1 cellular context compared by ENCODE assay signal in the genomic region with DNA sequence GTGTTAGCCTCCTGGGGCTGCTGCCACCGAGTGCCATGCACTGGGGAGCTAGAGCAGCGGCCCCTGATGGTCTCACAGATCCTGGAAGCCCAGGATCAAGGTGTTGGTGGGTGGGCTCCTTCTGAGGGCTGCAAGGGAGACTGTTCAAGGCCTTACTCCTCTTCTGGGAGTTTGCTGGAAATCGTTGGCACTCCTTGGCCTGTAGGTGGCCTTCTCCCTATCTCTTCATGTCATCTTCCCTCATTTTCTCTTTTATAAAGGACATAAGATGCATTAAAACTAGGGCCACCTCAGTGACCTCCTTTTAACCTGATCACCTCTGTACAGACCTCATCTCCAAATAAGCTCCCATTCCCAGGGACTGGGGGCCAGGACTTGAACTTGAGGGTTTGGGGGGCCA.
A peak's percentile ranks its signal among the peaks of the same experiment; 100 is the strongest.
TF ChIP-seq lines count a peak whose summit lies in the region.

No MANE protein-coding gene starts in this region.

TF ChIP-seq in K562, 482 proteins besides CTCF, POLR2A, EP300 and RAD21:
- TF ChIP-seq CHD1 (IDR thresholded peaks at IDR 0.05; ENCODE audit: low read length) (no peak), CTCFL (IDR thresholded peaks at IDR 0.05; ENCODE audit: borderline replicate concordance, insufficient read depth, low read depth, low read length, poor library complexity, severe bottlenecking) (peak; percentile 79), GATA2 (CRISPR knock-in tag; IDR thresholded peaks at IDR 0.05) (peak; percentile 72)
